Comparison of ENCODE assay signal across 11 cellular contexts in genomic region chr11:43583548-43583947, GRCh38.
DNase-seq lines count a peak whose midpoint lies in the region; ATAC-seq and TF ChIP-seq lines count a peak whose summit lies in the region.
"Had no signal": no experiment of that assay in that cellular context is flagged by ENCODE, and none has a peak within 500 bp of the region (broad histone marks: within the 10 kb centered on the region; RNA-seq: fewer than 3 reads in every experiment).

No MANE protein-coding gene starts in this region.

- no peak overlapping the region for H2BK15ac ChIP-seq in neuronal stem cell (ENCODE audit: low read length)

- H2AK5ac ChIP-seq in neuronal stem cell (ENCODE audit: low read depth, low read length) = no peak overlapping the region

- H4K20me1 ChIP-seq in GM23338 (replicated peaks; ENCODE audit: insufficient read depth) = peaks cover 4% of the 10 kb centered on the region

- H3K27ac ChIP-seq in GM23338 (ENCODE audit: low read depth) (no peak overlapping the region), neuronal stem cell (replicated peaks; ENCODE audit: low read length) (no peak overlapping the region)
- H3K27ac ChIP-seq: BLaER1 treated with 17β-estradiol and CSF1 and Interleukin-3, amounts not matched to agents 10 nM and 100 nM had no signal

- H3K27me3 ChIP-seq in GM23338 (ENCODE audit: insufficient read depth) (peaks cover 72% of the 10 kb centered on the region), neuronal stem cell (ENCODE audit: control insufficient read depth in 3 of 3, insufficient read depth in 3 of 3, low read depth in 1 of 3, low read length in 3 of 3) (peaks cover 29 to 96% (median 62%) of the 10 kb centered on the region in 3 experiments)

- CTCF ChIA-PET in WTC11 (lab: Charles Lee) = interaction anchor here (0.9 to 2.7 kb wide), 8 partner anchors 11 to 372 kb away, joined by 3 to 8 read pairs (median 6); no protein-coding TSS in a partner anchor

- H3K79me2 ChIP-seq in GM23338 (replicated peaks; ENCODE audit: insufficient read depth) = no peaks in the 10 kb centered on the region

- H3K27me3 Mint-ChIP-seq in GM23338 (ENCODE audit: insufficient read depth, low read depth, poor library complexity) (peaks cover 63% of the 10 kb centered on the region), WTC11 (ENCODE audit: low read depth) (peaks cover 95% of the 10 kb centered on the region)

- H3K9me3 Mint-ChIP-seq in GM23338 = no peaks in the 10 kb centered on the region
- no peaks in the 10 kb centered on the region for H3K9me3 Mint-ChIP-seq in WTC11

- H4K8ac ChIP-seq in neuronal stem cell (ENCODE audit: low read depth, low read length) = no peak overlapping the region

- peak overlapping the region; percentile 95 for H2AFZ ChIP-seq in GM23338
- peak overlapping the region; percentile 69 for H2AFZ ChIP-seq in neuronal stem cell (ENCODE audit: low read length)

- H3K4me3 Mint-ChIP-seq in GM23338 (peak overlapping the region; percentile 88; the same call in 2 of the 3 replicates), WTC11 (peak overlapping the region; percentile 86; the same call in 1 of the 2 replicates)

- DNase-seq in GM23338 (ENCODE audit: low spot score) (no peak), WTC11 (ENCODE audit: low spot score) (no peak), neuronal stem cell (ENCODE audit: low spot score) (no peak), NCI-H1417 treated with DMSO at 0.1 percent for 48 hours (lab: John Stamatoyannopoulos, UW) (no peak)
- DNase-seq: ACHN; CD4-positive, CD25-positive, alpha-beta regulatory T cell; IMR-90 had no signal

- no peak overlapping the region for H4K91ac ChIP-seq in neuronal stem cell (ENCODE audit: low read depth, low read length, poor library complexity)

- H2BK120ac ChIP-seq in neuronal stem cell (ENCODE audit: low read depth, low read length) = no peak overlapping the region

- H3K36me3 Mint-ChIP-seq in GM23338 (ENCODE audit: low read depth) (no peaks in the 10 kb centered on the region), WTC11 (no peaks in the 10 kb centered on the region)
- H3K36me3 Mint-ChIP-seq: CD4-positive, CD25-positive, alpha-beta regulatory T cell had no signal

- no peak overlapping the region for H3K14ac ChIP-seq in neuronal stem cell (ENCODE audit: low read length)

- H3K4me2 ChIP-seq in GM23338 (peak overlapping the region; percentile 76), neuronal stem cell (ENCODE audit: insufficient read depth, low read length, poor library complexity, severe bottlenecking) (no peak overlapping the region)
- H3K4me2 ChIP-seq: BLaER1 treated with 17β-estradiol and CSF1 and Interleukin-3, amounts not matched to agents 10 nM and 100 nM had no signal

- no peak overlapping the region for H3K18ac ChIP-seq in neuronal stem cell (ENCODE audit: low read length)

- peaks cover 2% of the 10 kb centered on the region for H3K9me3 ChIP-seq in iPS-18c (ENCODE audit: control insufficient read depth, insufficient read depth, low read length)
- H3K9me3 ChIP-seq in neuronal stem cell (replicated peaks in 1 of 2; ENCODE audit: control insufficient read depth in 2 of 2, insufficient read depth in 1 of 2, low read depth in 1 of 2, low read length in 2 of 2) = peaks cover 0 to 1% of the 10 kb centered on the region in 2 donors

- no peak overlapping the region for H3K27ac Mint-ChIP-seq in GM23338
- no peak overlapping the region for H3K27ac Mint-ChIP-seq in WTC11
- H3K27ac Mint-ChIP-seq: CD4-positive, CD25-positive, alpha-beta regulatory T cell had no signal

- no peaks in the 10 kb centered on the region for H3K9me2 ChIP-seq in GM23338 (ENCODE audit: insufficient read depth)

- H3K79me1 ChIP-seq in neuronal stem cell (ENCODE audit: low read depth, low read length) = no peaks in the 10 kb centered on the region

- H3K4me1 Mint-ChIP-seq in GM23338 (peaks cover 20% of the 10 kb centered on the region), WTC11 (peaks cover 25% of the 10 kb centered on the region)

- no peak overlapping the region for H3K4ac ChIP-seq in neuronal stem cell (ENCODE audit: low read length)

- peaks cover 6% of the 10 kb centered on the region; the same call in 1 of the 2 replicates for H3F3A ChIP-seq in GM23338 (replicated peaks; ENCODE audit: low read depth)

- H3K4me1 ChIP-seq in GM23338 (ENCODE audit: insufficient read depth) (peaks cover 25% of the 10 kb centered on the region), neuronal stem cell (ENCODE audit: control insufficient read depth in 2 of 2, insufficient read depth in 1 of 2, low read depth in 1 of 2, low read length in 2 of 2) (peaks cover 2 to 14% of the 10 kb centered on the region in 2 donors)

- no peak overlapping the region for H3K23ac ChIP-seq in neuronal stem cell (ENCODE audit: low read depth, low read length, poor library complexity)

- no peak for ATAC-seq in GM23338
- ATAC-seq in WTC11 = no peak
- no peak for ATAC-seq in GM18498 (IDR thresholded peaks at IDR 0.05; ENCODE audit: unreplicated experiment)
- no peak for ATAC-seq in HG02884 (IDR thresholded peaks at IDR 0.05; ENCODE audit: unreplicated experiment)

- peak overlapping the region; percentile 91 for H3K4me3 ChIP-seq in GM23338
- H3K4me3 ChIP-seq in iPS-18c (ENCODE audit: insufficient read depth, low read depth, low read length) = peak overlapping the region; percentile 28; the same call in 1 of the 2 replicates
- H3K4me3 ChIP-seq in neuronal stem cell (ENCODE audit: low read length in 2 of 2) = no peak overlapping the region
- H3K4me3 ChIP-seq: BLaER1 treated with 17β-estradiol and CSF1 and Interleukin-3, amounts not matched to agents 10 nM and 100 nM had no signal

- no peak overlapping the region for H2BK12ac ChIP-seq in neuronal stem cell (ENCODE audit: low read length)

- POLR2A ChIA-PET in WTC11 (lab: Charles Lee) = no interaction called here

- no CpG with 5 or more reads among the region's 6 CpGs for WGBS in neuronal stem cell (ENCODE audit: extremely low coverage in 2 of 2, insufficient read length in 2 of 2, insufficient replicate concordance in 1 of 2), 2 donors

- H2BK5ac ChIP-seq in neuronal stem cell (ENCODE audit: low read length) = no peak overlapping the region

- H3K9ac ChIP-seq in neuronal stem cell (ENCODE audit: low read depth, low read length, poor library complexity) = no peak overlapping the region
- H3K9ac ChIP-seq: BLaER1 treated with 17β-estradiol and CSF1 and Interleukin-3, amounts not matched to agents 10 nM and 100 nM had no signal

- TF ChIP-seq CTCF in GM23338 (conservative IDR thresholded peaks at IDR 0.05; ENCODE audit: low read depth in 2 of 2) (no peak), WTC11 (IDR thresholded peaks at IDR 0.05) (no peak)

- no peaks in the 10 kb centered on the region; the same call in 1 of the 2 replicates for H3K36me3 ChIP-seq in GM23338 (ENCODE audit: insufficient read depth)
- H3K36me3 ChIP-seq in neuronal stem cell (replicated peaks in 1 of 2; ENCODE audit: control insufficient read depth in 2 of 2, insufficient read depth in 2 of 2, low read length in 2 of 2) = no peaks in the 10 kb centered on the region
- H3K36me3 ChIP-seq: BLaER1 treated with 17β-estradiol and CSF1 and Interleukin-3, amounts not matched to agents 10 nM and 100 nM had no signal

TF ChIP-seq in GM23338, 12 proteins besides CTCF, POLR2A, EP300 and RAD21:
- TF ChIP-seq POLR2AphosphoS5 (IDR thresholded peaks at IDR 0.05; ENCODE audit: low read depth) = no peak
- peak; percentile 60 for TF ChIP-seq EZH2 (IDR thresholded peaks at IDR 0.05; ENCODE audit: low read depth, unreplicated experiment)
- TF ChIP-seq ETS1 (IDR thresholded peaks at IDR 0.05) = no peak

TF ChIP-seq in WTC11, 78 proteins besides CTCF, POLR2A, EP300 and RAD21:
- TF ChIP-seq STAT6 (CRISPR knock-in tag; conservative IDR thresholded peaks at IDR 0.05; ENCODE audit: low read depth) (no peak), ZNF512 (CRISPR knock-in tag; IDR thresholded peaks at IDR 0.05; ENCODE audit: borderline replicate concordance) (0 out of 2 replicates have a peak, but pooled peaks have one; percentile 28)

Comparison
In these comparisons a context has a peak if more than half of its experiments do, and no peak if none do; other contexts are left out.
1. H3K4me3 ChIP-seq: peak in GM23338 (single experiment) and iPS-18c (single experiment); none in neuronal stem cell (0 of 2).